In the genomic region with DNA sequence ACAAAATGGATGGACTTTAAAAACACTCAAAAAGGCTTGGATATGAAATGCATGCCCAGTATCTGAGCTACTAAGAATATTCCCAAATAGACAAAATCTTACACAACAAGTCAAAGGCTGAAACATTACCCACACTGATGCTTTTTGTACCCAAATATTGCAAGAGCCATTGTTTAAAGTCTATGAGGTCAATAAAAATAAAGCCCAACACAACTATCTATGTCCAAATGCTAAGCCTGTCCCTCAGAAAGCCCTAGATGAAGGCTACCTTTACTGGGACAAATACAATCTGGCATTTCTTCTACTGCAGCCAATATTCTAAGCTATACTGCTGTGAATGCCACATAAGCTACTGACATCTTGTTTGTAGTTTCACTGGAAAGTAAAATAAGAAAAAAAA, we compare ENCODE assay signal across 24 cellular contexts.
"Had no signal": no experiment of that assay in that cellular context is flagged by ENCODE, and none has a peak within 500 bp of the region (broad histone marks: within the 10 kb centered on the region; RNA-seq: fewer than 3 reads in every experiment).

No MANE protein-coding gene starts in this region.

- H3K36me3 ChIP-seq: thyroid gland had no signal

- H3K9me3 ChIP-seq: heart right ventricle, lower lobe of right lung, testis, thyroid gland, transverse colon, upper lobe of left lung had no signal

- DNase-seq: heart right ventricle; islet precursor cell; left ventricle myocardium superior; lower lobe of right lung; mammary epithelial cell; mesenchymal stem cell; naive thymus-derived CD8-positive, alpha-beta T cell; nucleus accumbens; right cardiac atrium; stimulated activated CD4-positive, alpha-beta T cell treated with anti-CD3 and anti-CD28 coated beads, Interleukin-1b, Interleukin-23, amount 100 ng/mL, for 48 hours; stimulated activated CD4-positive, alpha-beta T cell treated with anti-CD3 and anti-CD28 coated beads, Interleukin-2, amount 100 ng/mL, for 48 hours; stimulated activated CD4-positive, alpha-beta T cell treated with anti-CD3 and anti-CD28 coated beads, Interleukin-4, amount 100 ng/mL, for 4 hours; stimulated activated CD8-positive, alpha-beta memory T cell treated with anti-CD3 and anti-CD28 coated beads, Interleukin-4, amount 100 ng/mL, for 48 hours; stimulated activated naive CD4-positive, alpha-beta T cell treated with Interleukin-2 at 50 U/mL for 16 hours; stimulated activated naive CD8-positive, alpha-beta T cell treated with anti-CD3 and anti-CD28 coated beads, Interleukin-15, amount 100 ng/mL, for 72 hours; testis; thyroid gland; transverse colon; upper lobe of left lung had no signal

- ATAC-seq: heart right ventricle; left ventricle myocardium superior; lower lobe of right lung; naive thymus-derived CD8-positive, alpha-beta T cell; stimulated activated memory B cell treated with anti-CD40 and anti-IgM and Interleukin-4, amounts not matched to agents 10 μg/mL and 1 μg/mL and 100 μg/mL, for 72 hours; stimulated activated naive CD8-positive, alpha-beta T cell treated with anti-CD3 and anti-CD28 coated beads, Interleukin-15, amount 100 ng/mL, for 72 hours had no signal

- H3K27ac ChIP-seq: heart right ventricle, hepatocyte, lower lobe of right lung, parathyroid adenoma, testis, thyroid gland, transverse colon, upper lobe of left lung had no signal

- H3K4me1 ChIP-seq: parathyroid adenoma, testis, transverse colon, upper lobe of left lung had no signal

- FAIRE-seq: urothelium cell line had no signal

- H3K4me3 ChIP-seq: heart right ventricle, hepatocyte, lower lobe of right lung, smooth muscle cell, testis, thyroid gland, transverse colon, upper lobe of left lung had no signal

- H3K27me3 ChIP-seq: heart right ventricle, hepatocyte, testis, thyroid gland, transverse colon, upper lobe of left lung had no signal
